2 cellular contexts compared by ENCODE assay signal in genomic region chr13:110064022-110064421, GRCh38.
TF ChIP-seq lines count a peak whose summit lies in the region.

No MANE protein-coding gene starts in this region.

TF ChIP-seq in liver, 16 proteins besides CTCF, POLR2A, EP300 and RAD21 (continued from another document):
- TF ChIP-seq REST (IDR thresholded peaks at IDR 0.05) = no peak
- peak; percentile 27 for TF ChIP-seq MAX (IDR thresholded peaks at IDR 0.05)
- TF ChIP-seq RXRA (IDR thresholded peaks at IDR 0.05) = peak; percentile 68 to 82
- no peak for TF ChIP-seq NR2F2 (IDR thresholded peaks at IDR 0.05)
- TF ChIP-seq TAF1 (conservative IDR thresholded peaks at IDR 0.05) = no peak
- peak; percentile 29 for TF ChIP-seq YY1 (IDR thresholded peaks at IDR 0.05)
- TF ChIP-seq ZBTB33 (IDR thresholded peaks at IDR 0.05) = peak; percentile 21
- TF ChIP-seq FOXA1 (IDR thresholded peaks at IDR 0.05) = no peak
- peak; percentile 85 to 89 for TF ChIP-seq HNF4A (conservative IDR thresholded peaks at IDR 0.05)
- peak; percentile 91 for TF ChIP-seq SP1 (IDR thresholded peaks at IDR 0.05)

TF ChIP-seq in HepG2, 621 proteins besides CTCF, POLR2A, EP300 and RAD21 (continued from another document):
- TF ChIP-seq PATZ1 (CRISPR knock-in tag; IDR thresholded peaks at IDR 0.05) (no peak), ZNF235 (CRISPR knock-in tag; IDR thresholded peaks at IDR 0.05; ENCODE audit: borderline replicate concordance) (no peak), MIER2 (CRISPR knock-in tag; IDR thresholded peaks at IDR 0.05) (no peak), TBX3 (IDR thresholded peaks at IDR 0.05; ENCODE audit: borderline replicate concordance) (no peak), ZNF776 (CRISPR knock-in tag; IDR thresholded peaks at IDR 0.05) (no peak), ZNF609 (CRISPR knock-in tag; IDR thresholded peaks at IDR 0.05; ENCODE audit: borderline replicate concordance) (no peak), MYNN (CRISPR knock-in tag; IDR thresholded peaks at IDR 0.05; ENCODE audit: low read depth) (no peak), TCF12 (IDR thresholded peaks at IDR 0.05) (no peak), TCF12 (CRISPR knock-in tag; IDR thresholded peaks at IDR 0.05) (no peak), GATAD2A (CRISPR knock-in tag; IDR thresholded peaks at IDR 0.05) (no peak), RNF2 (conservative IDR thresholded peaks at IDR 0.05; ENCODE audit: low read depth) (no peak), ATF7 (IDR thresholded peaks at IDR 0.05) (no peak), ATF7 (CRISPR knock-in tag; IDR thresholded peaks at IDR 0.05) (no peak)
